ENCODE assay signal across 1 cellular context in the genomic region with DNA sequence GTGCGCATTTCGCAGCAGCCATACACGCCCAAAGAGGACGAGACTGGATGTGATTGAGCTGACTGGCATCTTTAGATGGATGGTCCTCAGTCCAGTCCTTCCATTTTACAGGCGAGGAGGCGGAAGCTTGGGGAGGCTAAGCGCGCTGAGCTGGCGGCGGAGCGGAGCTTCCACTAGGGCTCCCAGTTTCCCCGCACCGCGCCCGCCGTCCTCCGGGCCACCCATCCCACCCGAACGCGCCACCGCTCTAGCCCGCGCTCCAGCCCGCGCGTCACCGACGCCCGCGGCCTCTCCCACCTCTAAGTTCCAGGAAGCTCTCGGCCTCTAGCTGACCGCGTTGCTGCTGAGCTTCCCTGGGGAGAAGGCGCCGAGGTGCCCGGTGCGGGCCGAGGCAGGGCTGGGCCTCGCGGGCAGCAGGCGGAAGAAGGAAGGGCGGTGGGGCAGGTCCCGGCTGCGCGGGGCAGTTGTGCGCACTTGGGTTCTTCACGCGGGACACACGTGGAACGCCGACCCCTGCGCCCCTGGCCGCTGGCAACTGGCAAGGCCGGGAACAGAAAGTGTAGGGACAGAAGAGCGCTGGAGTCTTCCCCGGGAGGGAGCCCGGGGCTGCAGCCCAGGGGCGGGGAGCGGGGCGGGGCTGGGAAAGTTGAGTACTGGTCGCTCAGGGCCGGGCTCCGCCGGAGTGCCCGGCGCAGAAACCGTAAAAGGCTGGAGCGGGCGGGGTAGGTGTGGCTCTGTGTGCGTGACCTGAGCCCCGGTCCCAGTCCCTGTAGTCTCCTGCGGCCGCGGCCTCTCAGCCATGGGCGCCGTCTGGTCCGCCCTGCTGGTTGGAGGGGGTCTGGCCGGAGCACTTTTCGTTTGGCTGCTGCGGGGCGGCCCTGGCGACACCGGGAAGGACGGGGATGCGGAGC.
TF ChIP-seq lines count a peak whose summit lies in the region.

Gene STBD1 (plus strand): TSS at position 763 of the 911 bp plus-strand sequence. CDS start 37 bp downstream, at position 800.

TF ChIP-seq in HEK293, 187 proteins besides CTCF, POLR2A, EP300 and RAD21 (continued from another document):
- TF ChIP-seq KLF9 (tag by site-specific recombination; IDR thresholded peaks at IDR 0.05; ENCODE audit: low read depth) (peak; percentile 76; the same call in 1 of the 2 replicates), SP3 (tag by site-specific recombination; IDR thresholded peaks at IDR 0.05) (peak; percentile 67), ZNF274 (IDR thresholded peaks at IDR 0.05; ENCODE audit: low read length) (no peak), ZNF274 (tag by site-specific recombination; IDR thresholded peaks at IDR 0.05; ENCODE audit: borderline replicate concordance) (no peak), ZNF426 (tag by site-specific recombination; IDR thresholded peaks at IDR 0.05) (no peak), ZBTB17 (tag by site-specific recombination; IDR thresholded peaks at IDR 0.05) (peak; percentile 69), PATZ1 (tag by site-specific recombination; IDR thresholded peaks at IDR 0.05) (peak; percentile 62)
